ENCODE assay signal across 1 cellular context in genomic region chr1:53526451-53527101, GRCh38.
A peak's percentile ranks its signal among the peaks of the same experiment; 100 is the strongest.
TF ChIP-seq lines count a peak whose summit lies in the region.

No MANE protein-coding gene starts in this region.

TF ChIP-seq in HepG2, 621 proteins besides CTCF, POLR2A, EP300 and RAD21 (continued from another document):
- no peak for TF ChIP-seq CSRNP2 (CRISPR knock-in tag; conservative IDR thresholded peaks at IDR 0.05; ENCODE audit: low read depth)
- no peak for TF ChIP-seq ZFP90 (CRISPR knock-in tag; IDR thresholded peaks at IDR 0.05; ENCODE audit: borderline replicate concordance)
- no peak for TF ChIP-seq ZNF253 (CRISPR knock-in tag; IDR thresholded peaks at IDR 0.05; ENCODE audit: borderline replicate concordance)
- no peak for TF ChIP-seq TCF12 (IDR thresholded peaks at IDR 0.05)
- no peak for TF ChIP-seq TCF12 (CRISPR knock-in tag; IDR thresholded peaks at IDR 0.05)
- TF ChIP-seq BHLHE40 (IDR thresholded peaks at IDR 0.05; ENCODE audit: low read length) = peak; percentile 41; the same call in 1 of the 2 replicates
- no peak for TF ChIP-seq ZNF780A (CRISPR knock-in tag; IDR thresholded peaks at IDR 0.05)
- no peak for TF ChIP-seq ZBTB43 (CRISPR knock-in tag; conservative IDR thresholded peaks at IDR 0.05)
- peak; percentile 46; the same call in 1 of the 2 replicates for TF ChIP-seq ZFX (CRISPR knock-in tag; IDR thresholded peaks at IDR 0.05; ENCODE audit: low read depth)
- TF ChIP-seq ZFY (CRISPR knock-in tag; IDR thresholded peaks at IDR 0.05) = peak; percentile 37; the same call in 1 of the 2 replicates
- TF ChIP-seq ZNF549 (CRISPR knock-in tag; IDR thresholded peaks at IDR 0.05) = no peak
- no peak for TF ChIP-seq MBD4 (IDR thresholded peaks at IDR 0.05; ENCODE audit: borderline replicate concordance, low read length)
- TF ChIP-seq USF2 (IDR thresholded peaks at IDR 0.05; ENCODE audit: low read depth, low read length) = no peak
- TF ChIP-seq USF2 (CRISPR knock-in tag; IDR thresholded peaks at IDR 0.05; ENCODE audit: borderline replicate concordance) = no peak
- TF ChIP-seq PREB (CRISPR knock-in tag; IDR thresholded peaks at IDR 0.05) = no peak
- TF ChIP-seq ZBTB10 (CRISPR knock-in tag; IDR thresholded peaks at IDR 0.05; ENCODE audit: borderline replicate concordance) = no peak
